ENCODE assay signal across 28 cellular contexts in genomic region chr1:117511273-117511672, GRCh38.
"Had no signal": no experiment of that assay in that cellular context is flagged by ENCODE, and none has a peak within 500 bp of the region (broad histone marks: within the 10 kb centered on the region; RNA-seq: fewer than 3 reads in every experiment).

No MANE protein-coding gene starts in this region.

- H3K4me3 ChIP-seq: coronary artery, gastroesophageal sphincter, heart left ventricle, hepatocyte, lung, right lobe of liver, suprapubic skin, transverse colon, vagina had no signal

- H3K27me3 Mint-ChIP-seq: progenitor cell of endocrine pancreas; stimulated activated naive CD8-positive, alpha-beta T cell treated with anti-CD3 and anti-CD28 coated beads, Interleukin-15, amount 100 ng/mL, for 72 hours had no signal

- H3K4me1 Mint-ChIP-seq: natural killer cell; stimulated activated naive CD8-positive, alpha-beta T cell treated with anti-CD3 and anti-CD28 coated beads, Interleukin-15, amount 100 ng/mL, for 72 hours had no signal

- H3K27ac ChIP-seq: coronary artery, epithelial cell of prostate, gastroesophageal sphincter, heart left ventricle, hepatocyte, neutrophil, parathyroid adenoma, right lobe of liver, suprapubic skin, transverse colon, vagina had no signal

- H3K9me3 ChIP-seq: gastroesophageal sphincter, heart left ventricle, neutrophil, right lobe of liver, suprapubic skin, transverse colon, vagina had no signal

- H3K4me3 Mint-ChIP-seq: natural killer cell; stimulated activated naive CD8-positive, alpha-beta T cell treated with anti-CD3 and anti-CD28 coated beads, Interleukin-15, amount 100 ng/mL, for 72 hours had no signal

- H3K27me3 ChIP-seq: gastroesophageal sphincter, heart left ventricle, hepatocyte, neutrophil, right lobe of liver, suprapubic skin, transverse colon, vagina had no signal

- H3K27ac Mint-ChIP-seq: natural killer cell; progenitor cell of endocrine pancreas; stimulated activated naive CD8-positive, alpha-beta T cell treated with anti-CD3 and anti-CD28 coated beads, Interleukin-15, amount 100 ng/mL, for 72 hours had no signal

- H3K4me1 ChIP-seq: gastroesophageal sphincter, heart left ventricle, parathyroid adenoma, right lobe of liver, suprapubic skin, transverse colon, vagina had no signal

- FAIRE-seq: endometrium, kidney, small intestine had no signal

- ATAC-seq: esophagus mucosa; gastroesophageal sphincter; heart left ventricle; left lobe of liver; natural killer cell; right lobe of liver; stimulated activated naive CD8-positive, alpha-beta T cell treated with anti-CD3 and anti-CD28 coated beads, Interleukin-15, amount 100 ng/mL, for 72 hours had no signal

- H3K9me3 Mint-ChIP-seq: natural killer cell; stimulated activated naive CD8-positive, alpha-beta T cell treated with anti-CD3 and anti-CD28 coated beads, Interleukin-15, amount 100 ng/mL, for 72 hours had no signal

- H3K36me3 ChIP-seq: neutrophil, suprapubic skin had no signal

- DNase-seq: dermis blood vessel endothelial cell; effector memory CD4-positive, alpha-beta T cell; foreskin fibroblast; heart left ventricle; kidney; mesenchymal stem cell; midbrain; natural killer cell; right lobe of liver; small intestine; stimulated activated CD4-positive, alpha-beta T cell treated with anti-CD3 and anti-CD28 coated beads, Interleukin-15, amount 100 ng/mL, for 24 hours; stimulated activated CD4-positive, alpha-beta T cell treated with anti-CD3 and anti-CD28 coated beads, Interleukin-2, amount 100 ng/mL, for 48 hours; stimulated activated naive CD4-positive, alpha-beta T cell; stimulated activated naive CD8-positive, alpha-beta T cell treated with anti-CD3 and anti-CD28 coated beads, Interleukin-15, amount 100 ng/mL, for 72 hours; transverse colon had no signal
